Comparison of ENCODE assay signal across 1 cellular context in the genomic region with DNA sequence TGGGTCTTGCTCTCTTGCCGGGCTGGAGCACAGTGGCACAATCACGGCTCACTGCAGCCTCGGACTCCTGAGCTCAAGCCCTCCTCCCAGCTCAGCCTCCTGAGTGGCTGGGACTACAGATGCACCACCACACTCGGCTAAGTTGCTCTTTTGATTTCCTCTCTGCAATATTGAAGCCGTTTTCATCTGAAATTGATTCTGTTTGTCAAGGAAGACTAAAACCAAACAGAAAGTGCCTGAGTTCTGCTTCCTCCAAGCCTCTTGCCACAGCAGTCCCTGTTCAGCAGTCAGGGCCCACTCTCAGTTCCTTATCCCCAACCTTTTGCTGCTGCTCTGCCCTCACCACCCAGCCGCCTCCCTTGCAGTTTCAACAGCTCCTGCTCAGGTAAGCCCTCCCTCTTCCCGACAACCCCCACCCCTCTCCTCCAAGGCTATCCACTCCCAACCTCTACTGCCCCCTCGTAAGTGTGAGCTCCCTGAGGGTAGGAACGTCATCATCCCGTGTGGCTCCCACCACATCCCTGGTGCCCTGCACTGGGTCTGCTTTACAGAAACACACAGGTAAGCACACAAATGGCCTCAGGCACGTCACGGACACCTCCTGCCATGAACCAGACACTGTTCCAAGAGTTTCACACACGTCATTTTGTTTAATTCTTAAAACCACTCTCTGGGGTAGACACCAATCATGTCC.
TF ChIP-seq lines count a peak whose summit lies in the region.

No MANE protein-coding gene starts in this region.

TF ChIP-seq in GM12878, 131 proteins besides CTCF, POLR2A, EP300 and RAD21 (continued from another document):
- TF ChIP-seq, protein P1, sequence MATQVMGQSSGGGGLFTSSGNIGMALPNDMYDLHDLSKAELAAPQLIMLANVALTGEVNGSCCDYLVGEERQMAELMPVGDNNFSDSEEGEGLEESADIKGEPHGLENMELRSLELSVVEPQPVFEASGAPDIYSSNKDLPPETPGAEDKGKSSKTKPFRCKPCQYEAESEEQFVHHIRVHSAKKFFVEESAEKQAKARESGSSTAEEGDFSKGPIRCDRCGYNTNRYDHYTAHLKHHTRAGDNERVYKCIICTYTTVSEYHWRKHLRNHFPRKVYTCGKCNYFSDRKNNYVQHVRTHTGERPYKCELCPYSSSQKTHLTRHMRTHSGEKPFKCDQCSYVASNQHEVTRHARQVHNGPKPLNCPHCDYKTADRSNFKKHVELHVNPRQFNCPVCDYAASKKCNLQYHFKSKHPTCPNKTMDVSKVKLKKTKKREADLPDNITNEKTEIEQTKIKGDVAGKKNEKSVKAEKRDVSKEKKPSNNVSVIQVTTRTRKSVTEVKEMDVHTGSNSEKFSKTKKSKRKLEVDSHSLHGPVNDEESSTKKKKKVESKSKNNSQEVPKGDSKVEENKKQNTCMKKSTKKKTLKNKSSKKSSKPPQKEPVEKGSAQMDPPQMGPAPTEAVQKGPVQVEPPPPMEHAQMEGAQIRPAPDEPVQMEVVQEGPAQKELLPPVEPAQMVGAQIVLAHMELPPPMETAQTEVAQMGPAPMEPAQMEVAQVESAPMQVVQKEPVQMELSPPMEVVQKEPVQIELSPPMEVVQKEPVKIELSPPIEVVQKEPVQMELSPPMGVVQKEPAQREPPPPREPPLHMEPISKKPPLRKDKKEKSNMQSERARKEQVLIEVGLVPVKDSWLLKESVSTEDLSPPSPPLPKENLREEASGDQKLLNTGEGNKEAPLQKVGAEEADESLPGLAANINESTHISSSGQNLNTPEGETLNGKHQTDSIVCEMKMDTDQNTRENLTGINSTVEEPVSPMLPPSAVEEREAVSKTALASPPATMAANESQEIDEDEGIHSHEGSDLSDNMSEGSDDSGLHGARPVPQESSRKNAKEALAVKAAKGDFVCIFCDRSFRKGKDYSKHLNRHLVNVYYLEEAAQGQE (IDR thresholded peaks at IDR 0.05; ENCODE audit: low read depth, low read length): no peak
- TF ChIP-seq HDGF (IDR thresholded peaks at IDR 0.05): peak; percentile 94
- no peak for TF ChIP-seq ZNF217 (IDR thresholded peaks at IDR 0.05)
- peak; percentile 63; the same call in 1 of the 2 replicates for TF ChIP-seq ZNF687 (IDR thresholded peaks at IDR 0.05)
- 0 out of 2 replicates have a peak, but pooled peaks have one; percentile 53 for TF ChIP-seq CBX5 (IDR thresholded peaks at IDR 0.05; ENCODE audit: low read depth)
- TF ChIP-seq, protein P2, sequence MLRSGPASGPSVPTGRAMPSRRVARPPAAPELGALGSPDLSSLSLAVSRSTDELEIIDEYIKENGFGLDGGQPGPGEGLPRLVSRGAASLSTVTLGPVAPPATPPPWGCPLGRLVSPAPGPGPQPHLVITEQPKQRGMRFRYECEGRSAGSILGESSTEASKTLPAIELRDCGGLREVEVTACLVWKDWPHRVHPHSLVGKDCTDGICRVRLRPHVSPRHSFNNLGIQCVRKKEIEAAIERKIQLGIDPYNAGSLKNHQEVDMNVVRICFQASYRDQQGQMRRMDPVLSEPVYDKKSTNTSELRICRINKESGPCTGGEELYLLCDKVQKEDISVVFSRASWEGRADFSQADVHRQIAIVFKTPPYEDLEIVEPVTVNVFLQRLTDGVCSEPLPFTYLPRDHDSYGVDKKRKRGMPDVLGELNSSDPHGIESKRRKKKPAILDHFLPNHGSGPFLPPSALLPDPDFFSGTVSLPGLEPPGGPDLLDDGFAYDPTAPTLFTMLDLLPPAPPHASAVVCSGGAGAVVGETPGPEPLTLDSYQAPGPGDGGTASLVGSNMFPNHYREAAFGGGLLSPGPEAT (IDR thresholded peaks at IDR 0.05; ENCODE audit: low read depth): peak; percentile 61; the same call in 1 of the 2 replicates
- peak; percentile 93 for TF ChIP-seq IRF4 (IDR thresholded peaks at IDR 0.05; ENCODE audit: low read depth, low read length)
- no peak for TF ChIP-seq ZZZ3 (IDR thresholded peaks at IDR 0.05; ENCODE audit: control insufficient read depth, insufficient read length, low read depth)
- TF ChIP-seq BHLHE40 (IDR thresholded peaks at IDR 0.05; ENCODE audit: borderline replicate concordance in 1 of 2, low read depth in 2 of 2, low read length in 1 of 2): peak in 1 of 2 experiments; percentile 15; a peak in 1 of 4 replicates
- TF ChIP-seq, protein P3, sequence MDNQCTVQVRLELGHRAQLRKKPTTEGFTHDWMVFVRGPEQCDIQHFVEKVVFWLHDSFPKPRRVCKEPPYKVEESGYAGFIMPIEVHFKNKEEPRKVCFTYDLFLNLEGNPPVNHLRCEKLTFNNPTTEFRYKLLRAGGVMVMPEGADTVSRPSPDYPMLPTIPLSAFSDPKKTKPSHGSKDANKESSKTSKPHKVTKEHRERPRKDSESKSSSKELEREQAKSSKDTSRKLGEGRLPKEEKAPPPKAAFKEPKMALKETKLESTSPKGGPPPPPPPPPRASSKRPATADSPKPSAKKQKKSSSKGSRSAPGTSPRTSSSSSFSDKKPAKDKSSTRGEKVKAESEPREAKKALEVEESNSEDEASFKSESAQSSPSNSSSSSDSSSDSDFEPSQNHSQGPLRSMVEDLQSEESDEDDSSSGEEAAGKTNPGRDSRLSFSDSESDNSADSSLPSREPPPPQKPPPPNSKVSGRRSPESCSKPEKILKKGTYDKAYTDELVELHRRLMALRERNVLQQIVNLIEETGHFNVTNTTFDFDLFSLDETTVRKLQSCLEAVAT (IDR thresholded peaks at IDR 0.05): peak; percentile 40; the same call in 1 of the 2 replicates
